1 cellular context compared by ENCODE assay signal in the genomic region with DNA sequence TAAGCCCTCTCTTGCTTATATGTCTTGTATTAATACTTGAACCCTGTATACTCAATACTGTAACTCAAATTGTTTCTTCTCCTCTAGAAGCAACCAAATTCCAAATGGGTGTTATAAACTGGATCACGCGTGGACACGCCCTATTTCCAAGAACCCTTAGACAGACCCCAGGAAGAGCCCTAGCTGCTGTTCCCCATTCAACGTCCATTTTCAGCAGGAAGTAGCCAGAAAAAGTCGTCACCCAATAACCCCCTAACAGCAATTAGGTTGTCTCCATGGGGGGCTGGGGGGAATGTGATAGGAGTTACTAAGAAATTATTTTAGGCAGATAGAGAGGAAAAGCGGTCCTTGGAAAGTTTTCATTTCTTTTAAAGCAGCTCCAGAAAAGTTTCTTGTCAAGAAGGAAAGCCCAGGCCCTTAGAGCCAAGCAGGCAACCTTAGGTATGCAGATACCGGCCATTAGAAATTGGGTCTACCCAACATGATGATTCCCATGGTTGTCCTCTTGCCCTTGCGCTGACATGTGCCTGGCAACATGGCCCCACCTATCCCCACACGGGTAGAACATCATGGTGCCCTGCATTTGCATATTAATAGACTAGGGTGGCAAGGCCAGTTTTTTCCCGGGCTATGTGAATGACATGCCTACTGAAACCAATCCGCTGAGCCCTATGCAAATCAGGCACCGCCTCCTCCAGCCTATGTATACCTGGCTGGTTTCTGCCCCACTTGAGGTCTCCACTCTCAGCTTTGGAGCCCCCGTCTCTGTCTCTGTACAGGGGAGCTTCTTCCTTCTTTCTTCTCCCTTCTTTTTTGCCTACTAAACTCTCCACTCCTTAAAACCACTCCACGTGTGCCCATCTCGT.
TF ChIP-seq lines count a peak whose summit lies in the region.

No MANE protein-coding gene starts in this region.

TF ChIP-seq in K562, 482 proteins besides CTCF, POLR2A, EP300 and RAD21 (continued from another document and continues in another):
- TF ChIP-seq, protein P1, sequence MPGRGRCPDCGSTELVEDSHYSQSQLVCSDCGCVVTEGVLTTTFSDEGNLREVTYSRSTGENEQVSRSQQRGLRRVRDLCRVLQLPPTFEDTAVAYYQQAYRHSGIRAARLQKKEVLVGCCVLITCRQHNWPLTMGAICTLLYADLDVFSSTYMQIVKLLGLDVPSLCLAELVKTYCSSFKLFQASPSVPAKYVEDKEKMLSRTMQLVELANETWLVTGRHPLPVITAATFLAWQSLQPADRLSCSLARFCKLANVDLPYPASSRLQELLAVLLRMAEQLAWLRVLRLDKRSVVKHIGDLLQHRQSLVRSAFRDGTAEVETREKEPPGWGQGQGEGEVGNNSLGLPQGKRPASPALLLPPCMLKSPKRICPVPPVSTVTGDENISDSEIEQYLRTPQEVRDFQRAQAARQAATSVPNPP (IDR thresholded peaks at IDR 0.05; ENCODE audit: borderline replicate concordance, insufficient read depth, insufficient read length): no peak
- TF ChIP-seq HNRNPL (IDR thresholded peaks at IDR 0.05; ENCODE audit: low read depth, low read length) (peak; percentile 78; the same call in 1 of the 2 replicates), DNMT1 (IDR thresholded peaks at IDR 0.05) (no peak), SPI1 (IDR thresholded peaks at IDR 0.05; ENCODE audit: borderline replicate concordance, low read depth, low read length) (peak; percentile 53; the same call in 1 of the 2 replicates), TCF7L2 (IDR thresholded peaks at IDR 0.05; ENCODE audit: low read depth, low read length) (no peak), HMG20B (CRISPR knock-in tag; IDR thresholded peaks at IDR 0.05) (no peak), HDGF (IDR thresholded peaks at IDR 0.05) (no peak; the same call in 1 of the 2 replicates), SIN3A (IDR thresholded peaks at IDR 0.05; ENCODE audit: borderline replicate concordance in 2 of 2, control insufficient read depth in 1 of 2, low read depth in 2 of 2, low read length in 2 of 2) (0 out of 4 replicates have a peak, but pooled peaks of 1 of the 2 experiments have one; percentile 50), CCAR2 (IDR thresholded peaks at IDR 0.05; ENCODE audit: low read depth, low read length) (no peak), ZFP30 (CRISPR knock-in tag; IDR thresholded peaks at IDR 0.05; ENCODE audit: borderline replicate concordance) (no peak), EP400 (IDR thresholded peaks at IDR 0.05) (peak; percentile 45; the same call in 1 of the 2 replicates), SMAD3 (CRISPR knock-in tag; conservative IDR thresholded peaks at IDR 0.05) (0 out of 2 replicates have a peak, but pooled peaks have one; percentile 14), ZNF79 (CRISPR knock-in tag; IDR thresholded peaks at IDR 0.05; ENCODE audit: low read depth) (0 out of 2 replicates have a peak, but pooled peaks have one; percentile 11), EHMT2 (IDR thresholded peaks at IDR 0.05) (peak; percentile 67; the same call in 1 of the 2 replicates), ZNF707 (CRISPR knock-in tag; conservative IDR thresholded peaks at IDR 0.05) (0 out of 2 replicates have a peak, but pooled peaks have one; percentile 5), CEBPG (CRISPR knock-in tag; IDR thresholded peaks at IDR 0.05) (no peak), CEBPG (tag; conservative IDR thresholded peaks at IDR 0.05 in 1 of 2, IDR thresholded peaks at IDR 0.05 in 1 of 2) (no peak), MCM5 (IDR thresholded peaks at IDR 0.05; ENCODE audit: low read depth) (no peak), ZNF695 (CRISPR knock-in tag; IDR thresholded peaks at IDR 0.05) (no peak; the same call in 1 of the 2 replicates), ZNF140 (CRISPR knock-in tag; IDR thresholded peaks at IDR 0.05) (no peak), ZBTB1 (CRISPR knock-in tag; IDR thresholded peaks at IDR 0.05; ENCODE audit: borderline replicate concordance, low read depth) (no peak), ZNF282 (CRISPR knock-in tag; IDR thresholded peaks at IDR 0.05) (no peak), ARID2 (IDR thresholded peaks at IDR 0.05) (no peak), ZNF175 (CRISPR knock-in tag; IDR thresholded peaks at IDR 0.05; ENCODE audit: low read depth) (peak; percentile 73; the same call in 1 of the 2 replicates), NBN (IDR thresholded peaks at IDR 0.05; ENCODE audit: low read depth) (0 out of 2 replicates have a peak, but pooled peaks have one; percentile 18)
- TF ChIP-seq, protein P2, sequence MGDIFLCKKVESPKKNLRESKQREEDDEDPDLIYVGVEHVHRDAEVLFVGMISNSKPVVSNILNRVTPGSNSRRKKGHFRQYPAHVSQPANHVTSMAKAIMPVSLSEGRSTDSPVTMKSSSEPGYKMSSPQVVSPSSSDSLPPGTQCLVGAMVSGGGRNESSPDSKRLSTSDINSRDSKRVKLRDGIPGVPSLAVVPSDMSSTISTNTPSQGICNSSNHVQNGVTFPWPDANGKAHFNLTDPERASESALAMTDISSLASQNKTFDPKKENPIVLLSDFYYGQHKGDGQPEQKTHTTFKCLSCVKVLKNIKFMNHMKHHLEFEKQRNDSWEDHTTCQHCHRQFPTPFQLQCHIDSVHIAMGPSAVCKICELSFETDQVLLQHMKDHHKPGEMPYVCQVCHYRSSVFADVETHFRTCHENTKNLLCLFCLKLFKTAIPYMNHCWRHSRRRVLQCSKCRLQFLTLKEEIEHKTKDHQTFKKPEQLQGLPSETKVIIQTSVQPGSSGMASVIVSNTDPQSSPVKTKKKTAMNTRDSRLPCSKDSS (IDR thresholded peaks at IDR 0.05; ENCODE audit: low read depth, partially characterized antibody): no peak
- TF ChIP-seq, protein P3, sequence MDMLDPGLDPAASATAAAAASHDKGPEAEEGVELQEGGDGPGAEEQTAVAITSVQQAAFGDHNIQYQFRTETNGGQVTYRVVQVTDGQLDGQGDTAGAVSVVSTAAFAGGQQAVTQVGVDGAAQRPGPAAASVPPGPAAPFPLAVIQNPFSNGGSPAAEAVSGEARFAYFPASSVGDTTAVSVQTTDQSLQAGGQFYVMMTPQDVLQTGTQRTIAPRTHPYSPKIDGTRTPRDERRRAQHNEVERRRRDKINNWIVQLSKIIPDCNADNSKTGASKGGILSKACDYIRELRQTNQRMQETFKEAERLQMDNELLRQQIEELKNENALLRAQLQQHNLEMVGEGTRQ (CRISPR knock-in tag; IDR thresholded peaks at IDR 0.05): no peak
- TF ChIP-seq, protein P4, sequence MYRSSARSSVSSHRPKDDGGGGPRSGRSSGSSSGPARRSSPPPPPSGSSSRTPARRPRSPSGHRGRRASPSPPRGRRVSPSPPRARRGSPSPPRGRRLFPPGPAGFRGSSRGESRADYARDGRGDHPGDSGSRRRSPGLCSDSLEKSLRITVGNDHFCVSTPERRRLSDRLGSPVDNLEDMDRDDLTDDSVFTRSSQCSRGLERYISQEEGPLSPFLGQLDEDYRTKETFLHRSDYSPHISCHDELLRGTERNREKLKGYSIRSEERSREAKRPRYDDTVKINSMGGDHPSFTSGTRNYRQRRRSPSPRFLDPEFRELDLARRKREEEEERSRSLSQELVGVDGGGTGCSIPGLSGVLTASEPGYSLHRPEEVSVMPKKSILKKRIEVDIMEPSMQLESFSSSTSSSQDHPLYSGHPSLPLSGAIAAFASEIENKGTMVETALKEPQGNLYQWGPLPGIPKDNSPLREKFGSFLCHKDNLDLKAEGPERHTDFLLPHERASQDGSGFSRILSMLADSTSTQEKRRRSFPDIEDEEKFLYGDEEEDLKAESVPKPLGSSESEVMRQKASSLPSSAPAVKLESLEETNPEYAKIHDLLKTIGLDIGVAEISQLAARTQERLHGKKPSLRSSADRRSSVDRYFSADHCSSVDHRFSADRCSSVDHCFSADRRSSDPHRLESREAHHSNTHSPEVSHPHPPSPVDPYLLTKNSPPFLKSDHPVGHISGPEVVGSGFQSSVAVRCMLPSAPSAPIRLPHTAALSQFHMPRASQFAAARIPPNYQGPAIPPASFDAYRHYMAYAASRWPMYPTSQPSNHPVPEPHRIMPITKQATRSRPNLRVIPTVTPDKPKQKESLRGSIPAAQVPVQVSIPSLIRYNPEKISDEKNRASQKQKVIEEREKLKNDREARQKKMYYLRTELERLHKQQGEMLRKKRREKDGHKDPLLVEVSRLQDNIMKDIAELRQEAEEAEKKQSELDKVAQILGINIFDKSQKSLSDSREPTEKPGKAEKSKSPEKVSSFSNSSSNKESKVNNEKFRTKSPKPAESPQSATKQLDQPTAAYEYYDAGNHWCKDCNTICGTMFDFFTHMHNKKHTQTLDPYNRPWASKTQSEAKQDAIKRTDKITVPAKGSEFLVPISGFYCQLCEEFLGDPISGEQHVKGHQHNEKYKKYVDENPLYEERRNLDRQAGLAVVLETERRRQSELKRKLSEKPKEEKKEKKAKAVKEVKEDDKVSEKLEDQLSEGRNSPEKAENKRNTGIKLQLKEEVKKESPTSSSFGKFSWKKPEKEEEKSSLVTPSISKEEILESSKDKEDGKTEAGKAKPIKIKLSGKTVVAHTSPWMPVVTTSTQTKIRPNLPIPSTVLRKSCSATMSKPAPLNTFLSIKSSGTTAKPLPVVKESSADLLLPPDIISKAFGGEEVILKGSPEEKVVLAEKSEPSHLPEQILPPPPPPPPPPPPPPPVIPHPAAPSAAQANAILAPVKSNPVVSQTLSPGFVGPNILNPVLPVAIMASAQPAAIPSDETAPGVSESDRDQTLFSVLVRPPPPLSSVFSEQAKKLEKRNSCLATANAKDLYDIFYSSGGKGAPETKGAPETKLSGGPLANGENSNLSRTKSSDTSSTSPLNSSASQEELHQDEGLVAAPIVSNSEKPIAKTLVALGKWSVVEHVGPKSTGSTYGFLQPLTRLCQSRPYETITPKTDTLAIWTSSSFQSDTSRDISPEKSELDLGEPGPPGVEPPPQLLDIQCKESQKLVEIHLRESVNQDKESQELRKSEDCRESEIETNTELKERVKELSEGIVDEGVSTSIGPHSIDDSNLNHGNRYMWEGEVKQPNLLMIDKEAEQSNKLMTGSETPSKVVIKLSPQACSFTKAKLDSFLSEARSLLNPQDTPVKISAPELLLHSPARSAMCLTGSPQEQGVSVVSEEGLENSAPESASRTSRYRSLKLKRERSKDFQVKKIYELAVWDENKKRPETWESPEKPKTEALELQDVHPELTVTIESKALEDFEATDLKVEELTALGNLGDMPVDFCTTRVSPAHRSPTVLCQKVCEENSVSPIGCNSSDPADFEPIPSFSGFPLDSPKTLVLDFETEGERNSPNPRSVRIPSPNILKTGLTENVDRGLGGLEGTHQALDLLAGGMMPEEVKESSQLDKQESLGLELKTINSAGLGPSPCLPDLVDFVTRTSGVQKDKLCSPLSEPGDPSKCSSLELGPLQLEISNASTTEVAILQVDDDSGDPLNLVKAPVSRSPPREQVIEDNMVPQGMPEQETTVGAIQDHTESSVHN (IDR thresholded peaks at IDR 0.05; ENCODE audit: borderline replicate concordance in 1 of 2, low read depth in 1 of 2): no peak
- TF ChIP-seq, protein P5, sequence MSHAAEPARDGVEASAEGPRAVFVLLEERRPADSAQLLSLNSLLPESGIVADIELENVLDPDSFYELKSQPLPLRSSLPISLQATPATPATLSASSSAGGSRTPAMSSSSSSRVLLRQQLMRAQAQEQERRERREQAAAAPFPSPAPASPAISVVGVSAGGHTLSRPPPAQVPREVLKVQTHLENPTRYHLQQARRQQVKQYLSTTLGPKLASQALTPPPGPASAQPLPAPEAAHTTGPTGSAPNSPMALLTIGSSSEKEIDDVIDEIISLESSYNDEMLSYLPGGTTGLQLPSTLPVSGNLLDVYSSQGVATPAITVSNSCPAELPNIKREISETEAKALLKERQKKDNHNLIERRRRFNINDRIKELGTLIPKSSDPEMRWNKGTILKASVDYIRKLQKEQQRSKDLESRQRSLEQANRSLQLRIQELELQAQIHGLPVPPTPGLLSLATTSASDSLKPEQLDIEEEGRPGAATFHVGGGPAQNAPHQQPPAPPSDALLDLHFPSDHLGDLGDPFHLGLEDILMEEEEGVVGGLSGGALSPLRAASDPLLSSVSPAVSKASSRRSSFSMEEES (CRISPR knock-in tag; IDR thresholded peaks at IDR 0.05): 0 out of 2 replicates have a peak, but pooled peaks have one; percentile 19
- TF ChIP-seq, protein P6, sequence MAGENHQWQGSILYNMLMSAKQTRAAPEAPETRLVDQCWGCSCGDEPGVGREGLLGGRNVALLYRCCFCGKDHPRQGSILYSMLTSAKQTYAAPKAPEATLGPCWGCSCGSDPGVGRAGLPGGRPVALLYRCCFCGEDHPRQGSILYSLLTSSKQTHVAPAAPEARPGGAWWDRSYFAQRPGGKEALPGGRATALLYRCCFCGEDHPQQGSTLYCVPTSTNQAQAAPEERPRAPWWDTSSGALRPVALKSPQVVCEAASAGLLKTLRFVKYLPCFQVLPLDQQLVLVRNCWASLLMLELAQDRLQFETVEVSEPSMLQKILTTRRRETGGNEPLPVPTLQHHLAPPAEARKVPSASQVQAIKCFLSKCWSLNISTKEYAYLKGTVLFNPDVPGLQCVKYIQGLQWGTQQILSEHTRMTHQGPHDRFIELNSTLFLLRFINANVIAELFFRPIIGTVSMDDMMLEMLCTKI (IDR thresholded peaks at IDR 0.05; ENCODE audit: partially characterized antibody): no peak
- TF ChIP-seq, protein P7, sequence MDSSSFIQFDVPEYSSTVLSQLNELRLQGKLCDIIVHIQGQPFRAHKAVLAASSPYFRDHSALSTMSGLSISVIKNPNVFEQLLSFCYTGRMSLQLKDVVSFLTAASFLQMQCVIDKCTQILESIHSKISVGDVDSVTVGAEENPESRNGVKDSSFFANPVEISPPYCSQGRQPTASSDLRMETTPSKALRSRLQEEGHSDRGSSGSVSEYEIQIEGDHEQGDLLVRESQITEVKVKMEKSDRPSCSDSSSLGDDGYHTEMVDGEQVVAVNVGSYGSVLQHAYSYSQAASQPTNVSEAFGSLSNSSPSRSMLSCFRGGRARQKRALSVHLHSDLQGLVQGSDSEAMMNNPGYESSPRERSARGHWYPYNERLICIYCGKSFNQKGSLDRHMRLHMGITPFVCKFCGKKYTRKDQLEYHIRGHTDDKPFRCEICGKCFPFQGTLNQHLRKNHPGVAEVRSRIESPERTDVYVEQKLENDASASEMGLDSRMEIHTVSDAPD (CRISPR knock-in tag; IDR thresholded peaks at IDR 0.05): no peak
- TF ChIP-seq, protein P8, sequence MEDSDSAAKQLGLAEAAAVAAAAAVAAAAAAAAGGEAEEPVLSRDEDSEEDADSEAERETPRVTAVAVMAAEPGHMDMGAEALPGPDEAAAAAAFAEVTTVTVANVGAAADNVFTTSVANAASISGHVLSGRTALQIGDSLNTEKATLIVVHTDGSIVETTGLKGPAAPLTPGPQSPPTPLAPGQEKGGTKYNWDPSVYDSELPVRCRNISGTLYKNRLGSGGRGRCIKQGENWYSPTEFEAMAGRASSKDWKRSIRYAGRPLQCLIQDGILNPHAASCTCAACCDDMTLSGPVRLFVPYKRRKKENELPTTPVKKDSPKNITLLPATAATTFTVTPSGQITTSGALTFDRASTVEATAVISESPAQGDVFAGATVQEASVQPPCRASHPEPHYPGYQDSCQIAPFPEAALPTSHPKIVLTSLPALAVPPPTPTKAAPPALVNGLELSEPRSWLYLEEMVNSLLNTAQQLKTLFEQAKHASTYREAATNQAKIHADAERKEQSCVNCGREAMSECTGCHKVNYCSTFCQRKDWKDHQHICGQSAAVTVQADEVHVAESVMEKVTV (CRISPR knock-in tag; IDR thresholded peaks at IDR 0.05): no peak
- TF ChIP-seq, protein P9, sequence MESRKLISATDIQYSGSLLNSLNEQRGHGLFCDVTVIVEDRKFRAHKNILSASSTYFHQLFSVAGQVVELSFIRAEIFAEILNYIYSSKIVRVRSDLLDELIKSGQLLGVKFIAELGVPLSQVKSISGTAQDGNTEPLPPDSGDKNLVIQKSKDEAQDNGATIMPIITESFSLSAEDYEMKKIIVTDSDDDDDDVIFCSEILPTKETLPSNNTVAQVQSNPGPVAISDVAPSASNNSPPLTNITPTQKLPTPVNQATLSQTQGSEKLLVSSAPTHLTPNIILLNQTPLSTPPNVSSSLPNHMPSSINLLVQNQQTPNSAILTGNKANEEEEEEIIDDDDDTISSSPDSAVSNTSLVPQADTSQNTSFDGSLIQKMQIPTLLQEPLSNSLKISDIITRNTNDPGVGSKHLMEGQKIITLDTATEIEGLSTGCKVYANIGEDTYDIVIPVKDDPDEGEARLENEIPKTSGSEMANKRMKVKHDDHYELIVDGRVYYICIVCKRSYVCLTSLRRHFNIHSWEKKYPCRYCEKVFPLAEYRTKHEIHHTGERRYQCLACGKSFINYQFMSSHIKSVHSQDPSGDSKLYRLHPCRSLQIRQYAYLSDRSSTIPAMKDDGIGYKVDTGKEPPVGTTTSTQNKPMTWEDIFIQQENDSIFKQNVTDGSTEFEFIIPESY (CRISPR knock-in tag; IDR thresholded peaks at IDR 0.05): no peak; the same call in 1 of the 2 replicates
